Comparison of ENCODE assay signal across 8 cellular contexts in genomic region chr2:73987109-73987947, GRCh38. TPM values are rescaled to one million over a fixed set of nuclear protein-coding genes. Genes with fewer than 3 reads are reported as not detected.
A peak's percentile ranks its signal among the peaks of the same experiment; 100 is the strongest.
DNase-seq lines count a peak whose midpoint lies in the region; ATAC-seq and TF ChIP-seq lines count a peak whose summit lies in the region.

No MANE protein-coding gene starts in this region.

- H3K36me3 ChIP-seq in CD8-positive, alpha-beta T cell (ENCODE audit: insufficient read depth, low read length): no peaks in the 10 kb centered on the region

- no peak overlapping the region for H3K27ac ChIP-seq in CD8-positive, alpha-beta T cell (ENCODE audit: low read depth, low read length)

- H3K36me3 Mint-ChIP-seq in CD8-positive, alpha-beta T cell: peaks cover 35% of the 10 kb centered on the region
- peaks cover 29% of the 10 kb centered on the region for H3K36me3 Mint-ChIP-seq in activated naive CD8-positive, alpha-beta T cell

- H3K4me3 ChIP-seq in CD8-positive, alpha-beta T cell (ENCODE audit: low read depth, low read length): peak overlapping the region; percentile 65

- no peaks in the 10 kb centered on the region for H3K9me3 ChIP-seq in CD8-positive, alpha-beta T cell (ENCODE audit: low read length)

- CTCF ChIA-PET in CD8-positive, alpha-beta T cell (lab: Charles Lee): interaction anchor here (0.5 to 5.0 kb wide), 30 partner anchors 8 to 166 kb away, joined by 3 to 63 read pairs (median 4); partner anchors contain the start of genes ACTG2, DGUOK and STAMBP

- DNase-seq in CD8-positive, alpha-beta T cell: peak in 5 of 7 experiments; percentile 40 to 70 (median 50)
- DNase-seq in NCI-H82 treated with DMSO at 0.1 percent for 48 hours (lab: John Stamatoyannopoulos, UW; ENCODE audit: unreplicated experiment) (peak; percentile 29), iris pigment epithelial cell (ENCODE audit: low read depth) (peak; percentile 71), NCI-H2171 (lab: John Stamatoyannopoulos, UW) (no peak), mesenteric fat pad (ENCODE audit: low spot score) (no peak)
- peak; percentile 36 for DNase-seq in stimulated activated CD4-positive, alpha-beta T cell treated with anti-CD3 and anti-CD28 coated beads, Interleukin-4, amount 100 ng/mL, for 1 hour

- peaks cover 67% of the 10 kb centered on the region for H3K4me1 ChIP-seq in CD8-positive, alpha-beta T cell (ENCODE audit: insufficient read depth, low read length)

- POLR2A ChIA-PET in CD8-positive, alpha-beta T cell (lab: Charles Lee): interaction anchor here (0.7 to 4.1 kb wide), 9 partner anchors 14 to 192 kb away, joined by 3 to 24 read pairs (median 4); partner anchors contain the start of genes BOLA3, DGUOK and MOB1A

- peak overlapping the region; percentile 80 for H3K4me3 Mint-ChIP-seq in CD8-positive, alpha-beta T cell
- peak overlapping the region; percentile 93 for H3K4me3 Mint-ChIP-seq in activated naive CD8-positive, alpha-beta T cell

- peak; percentile 21 for ATAC-seq in CD8-positive, alpha-beta T cell
- no peak for ATAC-seq in GM19397 (IDR thresholded peaks at IDR 0.05; ENCODE audit: unreplicated experiment)

- intact Hi-C loops in CD8-positive, alpha-beta T cell (cut with DNase I, micrococcal nuclease): loop anchor here (1.0 to 5.0 kb wide), 7 partner anchors 15 to 210 kb away; partner anchors contain the start of genes DGUOK (in 1 of the 2) and MTHFD2 (in 1 of the 2)

- TF ChIP-seq CTCF in CD8-positive, alpha-beta T cell (IDR thresholded peaks at IDR 0.05): no peak

- no peaks in the 10 kb centered on the region for H3K27me3 ChIP-seq in CD8-positive, alpha-beta T cell (ENCODE audit: insufficient read depth, low read length)

- peaks cover 73% of the 10 kb centered on the region for H3K4me1 Mint-ChIP-seq in CD8-positive, alpha-beta T cell (ENCODE audit: low read depth)
- H3K4me1 Mint-ChIP-seq in activated naive CD8-positive, alpha-beta T cell (ENCODE audit: low read depth): peaks cover 65% of the 10 kb centered on the region

- peak overlapping the region; percentile 85 for H3K27ac Mint-ChIP-seq in CD8-positive, alpha-beta T cell
- H3K27ac Mint-ChIP-seq in activated naive CD8-positive, alpha-beta T cell: peak overlapping the region; percentile 73

- peaks cover 4% of the 10 kb centered on the region for H3K9me3 Mint-ChIP-seq in CD8-positive, alpha-beta T cell
- peaks cover 3% of the 10 kb centered on the region for H3K9me3 Mint-ChIP-seq in activated naive CD8-positive, alpha-beta T cell (ENCODE audit: low read depth)

- no peaks in the 10 kb centered on the region for H3K27me3 Mint-ChIP-seq in CD8-positive, alpha-beta T cell (ENCODE audit: low read depth)
- no peaks in the 10 kb centered on the region for H3K27me3 Mint-ChIP-seq in activated naive CD8-positive, alpha-beta T cell

RNA-seq across cellular contexts. Expression of gene TET3, which starts 2.6 kb away (rescaled TPM):
- total RNA-seq in CD8-positive, alpha-beta T cell: 10 to 100 TPM; 25.4 to 26.2 TPM
- total RNA-seq in mesenteric fat pad: 12.0 TPM

Comparison
In these comparisons a context has a peak if more than half of its experiments do, and no peak if none do; other contexts are left out.
1. DNase-seq: peak in CD8-positive, alpha-beta T cell (5 of 7), NCI-H82 treated with DMSO at 0.1 percent for 48 hours (single experiment), iris pigment epithelial cell (single experiment) and stimulated activated CD4-positive, alpha-beta T cell treated with anti-CD3 and anti-CD28 coated beads, Interleukin-4, amount 100 ng/mL, for 1 hour (single experiment); none in NCI-H2171 (single experiment) and mesenteric fat pad (single experiment).